In the genomic region with DNA sequence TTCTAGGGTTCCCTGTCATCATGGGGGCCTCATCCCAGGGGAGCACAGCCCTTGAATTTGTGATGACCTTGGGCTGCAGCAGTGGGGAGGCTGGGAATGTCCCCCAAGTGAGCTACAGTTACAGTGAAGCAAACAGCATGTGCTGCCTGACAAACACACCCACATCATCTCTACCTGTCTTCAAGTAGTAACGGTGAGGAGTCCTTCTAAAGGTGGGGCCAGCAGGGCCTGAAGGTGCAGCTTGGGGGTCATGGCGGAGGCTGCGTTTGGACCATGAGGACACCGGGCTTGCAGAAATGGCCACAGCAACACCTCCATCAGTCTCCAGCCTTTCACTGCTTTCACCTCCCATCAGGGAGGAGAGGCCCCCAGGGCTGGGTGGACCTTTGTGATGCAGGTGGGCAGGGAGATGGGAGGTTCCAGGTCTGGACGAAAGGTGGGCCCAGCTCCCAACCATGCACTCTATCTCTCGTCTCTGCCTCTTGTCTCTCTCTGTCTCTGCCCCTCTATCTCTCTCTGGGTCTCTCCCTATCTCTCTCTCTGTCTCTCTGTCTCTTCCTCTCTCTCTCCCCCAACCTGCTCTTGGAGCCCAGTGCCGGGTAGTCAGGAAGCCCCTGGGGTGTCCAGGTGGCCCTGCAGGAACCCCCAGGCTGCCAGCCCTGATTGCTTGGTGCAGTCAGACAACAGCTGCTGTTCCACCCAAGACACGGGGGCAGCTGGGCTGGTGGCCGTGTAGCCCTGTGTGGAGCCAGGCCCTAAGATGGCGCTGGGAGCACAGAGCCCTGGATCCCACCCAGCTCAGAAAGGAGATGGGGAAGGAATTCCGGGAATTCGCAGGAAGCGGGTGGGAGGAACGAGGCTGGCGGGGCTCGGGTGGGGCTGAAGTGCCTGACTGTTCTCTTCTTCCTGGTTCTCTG, we compare ENCODE assay signal across 1 cellular context.
TF ChIP-seq lines count a peak whose summit lies in the region.

No MANE protein-coding gene starts in this region.

TF ChIP-seq in K562, 482 proteins besides CTCF, POLR2A, EP300 and RAD21 (continued from another document):
- TF ChIP-seq MYNN (IDR thresholded peaks at IDR 0.05) (no peak), MYNN (CRISPR knock-in tag; IDR thresholded peaks at IDR 0.05) (no peak)
